ENCODE assay signal across 9 cellular contexts in the genomic region with DNA sequence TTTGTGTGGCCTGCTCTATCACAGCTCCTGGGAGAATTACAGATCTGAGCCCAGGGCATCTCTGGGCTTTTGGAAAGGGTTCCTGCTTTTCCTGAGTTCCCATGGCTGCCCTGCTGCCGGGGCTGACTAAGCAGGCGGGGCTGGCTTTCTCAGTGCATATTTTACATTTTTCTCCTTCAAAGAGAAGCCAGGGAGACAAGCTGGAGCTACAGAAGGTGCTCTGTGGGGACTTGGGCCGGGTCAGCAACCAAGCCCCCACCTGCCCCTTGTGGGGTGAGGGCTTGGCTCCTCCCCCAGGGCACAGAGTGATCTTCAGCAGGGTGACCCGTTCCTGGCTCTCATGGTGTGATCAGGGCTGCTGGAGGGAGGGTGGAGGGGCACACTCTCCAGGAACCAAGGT. TPM values are rescaled to one million over a fixed set of nuclear protein-coding genes. Genes with fewer than 3 reads are reported as not detected.
DNase-seq lines count a peak whose midpoint lies in the region; ATAC-seq and TF ChIP-seq lines count a peak whose summit lies in the region.
"Had no signal": no experiment of that assay in that cellular context is flagged by ENCODE, and none has a peak within 500 bp of the region (broad histone marks: within the 10 kb centered on the region; RNA-seq: fewer than 3 reads in every experiment).

No MANE protein-coding gene starts in this region.

- no peak for TF ChIP-seq CTCF in BE2C (IDR thresholded peaks at IDR 0.05; ENCODE audit: low read depth, low read length)

- H3K27me3 ChIP-seq in BE2C, result no peaks in the 10 kb centered on the region
- no peaks in the 10 kb centered on the region for H3K27me3 ChIP-seq in SJSA1 (replicated peaks)
- H3K27me3 ChIP-seq in neuron (ENCODE audit: insufficient read depth, low read length), result peaks cover 5% of the 10 kb centered on the region

- DNase-seq in BE2C, result peak; percentile 3
- peak; percentile 67 to 76 for DNase-seq in SJSA1 (ENCODE audit: low read depth in 1 of 2, low spot score in 2 of 2)
- peak; percentile 61 for DNase-seq in fibroblast of peridontal ligament (ENCODE audit: extremely low read depth)
- DNase-seq in NCI-H748 treated with DMSO at 0.1 percent for 48 hours (lab: John Stamatoyannopoulos, UW), result no peak
- DNase-seq in putamen (ENCODE audit: low spot score), result no peak
- no peak for DNase-seq in COR-L47 (lab: John Stamatoyannopoulos, UW)
- DNase-seq: naive B cell had no signal

- no peak overlapping the region for H3K4me3 ChIP-seq in BE2C (ENCODE audit: low read depth, low read length)
- H3K4me3 ChIP-seq in SJSA1, result no peak overlapping the region
- H3K4me3 ChIP-seq in neuron (ENCODE audit: low read length), result no peak overlapping the region

- H2AFZ ChIP-seq in neuron (ENCODE audit: low read depth, low read length), result peak overlapping the region; percentile 14

- H3K36me3 ChIP-seq in BE2C (no peaks in the 10 kb centered on the region), SJSA1 (peaks cover 47% of the 10 kb centered on the region), neuron (ENCODE audit: insufficient read depth, low read length) (no peaks in the 10 kb centered on the region)

- no peaks in the 10 kb centered on the region for H3K4me1 ChIP-seq in BE2C
- peaks cover 57% of the 10 kb centered on the region for H3K4me1 ChIP-seq in SJSA1 (replicated peaks)
- peaks cover 8% of the 10 kb centered on the region for H3K4me1 ChIP-seq in neuron (ENCODE audit: insufficient read depth, low read length)

- peak overlapping the region; percentile 86 for H3K27ac ChIP-seq in SJSA1

- ATAC-seq in GM18498 (IDR thresholded peaks at IDR 0.05; ENCODE audit: unreplicated experiment), result no peak

- no peaks in the 10 kb centered on the region for H3K9me3 ChIP-seq in BE2C
- no peaks in the 10 kb centered on the region; the same call in 1 of the 2 replicates for H3K9me3 ChIP-seq in SJSA1 (replicated peaks)
- no peaks in the 10 kb centered on the region for H3K9me3 ChIP-seq in neuron (ENCODE audit: low read length)

RNA-seq across cellular contexts. Expression of a gene that starts 17.4 kb away (rescaled TPM):
- 4.2 TPM for polyA plus RNA-seq in BE2C (2012; ENCODE audit: insufficient read depth, insufficient read length, low read depth)
- total RNA-seq in SJSA1 (2014; rRNA removed; shearing (Covaris generic)), result 1.3 and 1.4 TPM in 2 replicates

Comparison
In these comparisons a context has a peak if more than half of its experiments do, and no peak if none do; other contexts are left out.
1. DNase-seq: peak in BE2C (single experiment), SJSA1 (2 of 2) and fibroblast of peridontal ligament (single experiment); none in NCI-H748 treated with DMSO at 0.1 percent for 48 hours (single experiment), putamen (single experiment) and COR-L47 (single experiment).